Comparison of ENCODE assay signal across 7 cellular contexts in the genomic region with DNA sequence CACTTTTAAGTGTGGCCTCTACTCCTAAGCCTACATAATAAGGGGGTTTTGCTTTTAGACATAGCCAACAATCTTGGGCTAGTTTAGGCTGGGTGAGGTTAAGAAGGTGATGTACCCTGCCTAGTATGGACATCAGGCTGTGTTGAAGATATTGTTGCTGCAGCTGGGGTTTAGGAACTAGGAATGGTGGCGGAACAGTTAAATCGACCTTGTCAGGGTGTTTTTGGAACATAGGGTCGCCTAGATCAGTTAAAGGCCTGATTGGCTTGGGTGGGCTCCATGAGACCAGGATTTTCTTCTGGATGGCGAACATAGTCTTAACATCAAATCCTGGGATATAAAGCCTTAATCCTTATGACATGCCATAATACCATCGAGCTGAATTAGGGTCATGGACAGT.
"Had no signal": no experiment of that assay in that cellular context is flagged by ENCODE, and none has a peak within 500 bp of the region (broad histone marks: within the 10 kb centered on the region; RNA-seq: fewer than 3 reads in every experiment).

No MANE protein-coding gene starts in this region.

- DNase-seq: H7, HFFc6, KG1 had no signal

- H3K9me3 ChIP-seq: HAP-1 had no signal

- FAIRE-seq: HepG2 had no signal

- H3K4me3 ChIP-seq: HAP-1 had no signal

- H2AFZ ChIP-seq: GM23338 had no signal

- H3K36me3 ChIP-seq: HAP-1 had no signal

- H3K27ac ChIP-seq: HL-60 had no signal
